Comparison of ENCODE assay signal across 1 cellular context in genomic region chr7:113246698-113247097, GRCh38.
TF ChIP-seq lines count a peak whose summit lies in the region.

No MANE protein-coding gene starts in this region.

TF ChIP-seq in SK-N-SH, 30 proteins besides CTCF, POLR2A, EP300 and RAD21 (continued from another document):
- TF ChIP-seq REST (IDR thresholded peaks at IDR 0.05; ENCODE audit: low read depth, low read length): no peak
- TF ChIP-seq SIN3A (IDR thresholded peaks at IDR 0.05; ENCODE audit: borderline replicate concordance, low read depth, low read length): no peak
- no peak for TF ChIP-seq USF2 (IDR thresholded peaks at IDR 0.05; ENCODE audit: borderline replicate concordance, low read depth, low read length)
- no peak for TF ChIP-seq RFX5 (IDR thresholded peaks at IDR 0.05; ENCODE audit: low read length)
- TF ChIP-seq POLR2AphosphoS5 (IDR thresholded peaks at IDR 0.05; ENCODE audit: low read depth, low read length): no peak
- no peak for TF ChIP-seq ZBTB33 (IDR thresholded peaks at IDR 0.05; ENCODE audit: borderline replicate concordance, low read depth)
- TF ChIP-seq MXI1 (IDR thresholded peaks at IDR 0.05; ENCODE audit: low read depth, low read length): no peak
- no peak for TF ChIP-seq TAF1 (IDR thresholded peaks at IDR 0.05; ENCODE audit: borderline replicate concordance, low read depth, low read length)
